In genomic region chr3:129026728-129027543, GRCh38 we compare ENCODE assay signal across 1 cellular context.
A peak's percentile ranks its signal among the peaks of the same experiment; 100 is the strongest.
TF ChIP-seq lines count a peak whose summit lies in the region.

No MANE protein-coding gene starts in this region.

TF ChIP-seq in GM12878, 131 proteins besides CTCF, POLR2A, EP300 and RAD21 (continued from another document and continues in another):
- TF ChIP-seq STAT3 (IDR thresholded peaks at IDR 0.05; ENCODE audit: low read depth, low read length) (no peak), CBX5 (IDR thresholded peaks at IDR 0.05; ENCODE audit: low read depth) (no peak), NBN (IDR thresholded peaks at IDR 0.05) (0 out of 2 replicates have a peak, but pooled peaks have one; percentile 30), E2F4 (IDR thresholded peaks at IDR 0.05; ENCODE audit: low read depth, low read length) (no peak), MEF2B (IDR thresholded peaks at IDR 0.05; ENCODE audit: partially characterized antibody, poor library complexity, severe bottlenecking) (peak; percentile 18), KAT2A (conservative IDR thresholded peaks at IDR 0.05; ENCODE audit: control insufficient read depth, low read depth, low read length) (no peak), IRF3 (IDR thresholded peaks at IDR 0.05) (0 out of 2 replicates have a peak, but pooled peaks have one; percentile 63), SPI1 (IDR thresholded peaks at IDR 0.05; ENCODE audit: borderline replicate concordance, insufficient read depth, low read depth, low read length) (no peak), USF2 (IDR thresholded peaks at IDR 0.05; ENCODE audit: borderline replicate concordance, low read depth, low read length) (no peak), PML (IDR thresholded peaks at IDR 0.05; ENCODE audit: low read length) (no peak), HSF1 (IDR thresholded peaks at IDR 0.05; ENCODE audit: low read depth, low read length) (no peak), USF1 (IDR thresholded peaks at IDR 0.05; ENCODE audit: borderline replicate concordance, extremely low read length, insufficient read depth, low read depth, low read length) (no peak), GATAD2B (conservative IDR thresholded peaks at IDR 0.05; ENCODE audit: low read depth) (peak; percentile 76), RELB (IDR thresholded peaks at IDR 0.05; ENCODE audit: low read depth) (peak; percentile 31; the same call in 1 of the 2 replicates), MXI1 (IDR thresholded peaks at IDR 0.05; ENCODE audit: low read depth, low read length) (peak; percentile 23; the same call in 1 of the 2 replicates), ETV6 (conservative IDR thresholded peaks at IDR 0.05 in 1 of 2, IDR thresholded peaks at IDR 0.05 in 1 of 2; ENCODE audit: borderline replicate concordance in 1 of 2, low read depth in 1 of 2) (no peak), ZBED1 (IDR thresholded peaks at IDR 0.05; ENCODE audit: borderline replicate concordance) (no peak), MTA2 (IDR thresholded peaks at IDR 0.05; ENCODE audit: low read depth) (no peak), BMI1 (IDR thresholded peaks at IDR 0.05; ENCODE audit: borderline replicate concordance) (no peak), SUZ12 (IDR thresholded peaks at IDR 0.05; ENCODE audit: unreplicated experiment) (no peak), SREBF2 (IDR thresholded peaks at IDR 0.05; ENCODE audit: low read length) (no peak), MYB (IDR thresholded peaks at IDR 0.05; ENCODE audit: borderline replicate concordance, low read depth, low read length) (no peak), PKNOX1 (IDR thresholded peaks at IDR 0.05) (peak; percentile 26; the same call in 1 of the 2 replicates), CUX1 (IDR thresholded peaks at IDR 0.05; ENCODE audit: insufficient replicate concordance, low read depth, low read length) (no peak), SKIL (IDR thresholded peaks at IDR 0.05; ENCODE audit: low read depth, poor library complexity, severe bottlenecking) (no peak), SMAD5 (IDR thresholded peaks at IDR 0.05; ENCODE audit: low read depth) (no peak), TBL1XR1 (IDR thresholded peaks at IDR 0.05; ENCODE audit: low read depth, low read length) (no peak; the same call in 1 of the 2 replicates), HDAC2 (IDR thresholded peaks at IDR 0.05) (no peak), GABPA (IDR thresholded peaks at IDR 0.05; ENCODE audit: low read depth) (no peak), YBX1 (IDR thresholded peaks at IDR 0.05) (no peak), SIX5 (IDR thresholded peaks at IDR 0.05; ENCODE audit: low read depth, low read length, severe bottlenecking) (no peak), POU2F2 (IDR thresholded peaks at IDR 0.05; ENCODE audit: borderline replicate concordance, low read depth, low read length) (peak; percentile 45; the same call in 1 of the 3 replicates), RFX5 (IDR thresholded peaks at IDR 0.05; ENCODE audit: low read depth, low read length) (peak; percentile 93), BRCA1 (IDR thresholded peaks at IDR 0.05; ENCODE audit: low read depth, low read length) (no peak), BACH1 (IDR thresholded peaks at IDR 0.05; ENCODE audit: borderline replicate concordance) (peak; percentile 19; the same call in 1 of the 2 replicates), CBFB (IDR thresholded peaks at IDR 0.05; ENCODE audit: low read depth) (no peak), ZNF207 (IDR thresholded peaks at IDR 0.05; ENCODE audit: borderline replicate concordance) (peak; percentile 67; the same call in 1 of the 2 replicates), JUNB (IDR thresholded peaks at IDR 0.05) (no peak), CBX3 (IDR thresholded peaks at IDR 0.05; ENCODE audit: borderline replicate concordance, low read depth) (no peak), FOXK2 (IDR thresholded peaks at IDR 0.05) (no peak), CHD4 (IDR thresholded peaks at IDR 0.05) (no peak), KLF5 (IDR thresholded peaks at IDR 0.05; ENCODE audit: partially characterized antibody) (no peak), SP1 (IDR thresholded peaks at IDR 0.05; ENCODE audit: low read depth, low read length) (peak; percentile 79), NR2C2 (IDR thresholded peaks at IDR 0.05; ENCODE audit: borderline replicate concordance, control insufficient read depth, insufficient read length, low read depth) (no peak), SIN3A (IDR thresholded peaks at IDR 0.05; ENCODE audit: low read depth, low read length) (no peak), POLR2AphosphoS2 (IDR thresholded peaks at IDR 0.05; ENCODE audit: low read depth, low read length) (0 out of 2 replicates have a peak, but pooled peaks have one; percentile 52), IKZF2 (IDR thresholded peaks at IDR 0.05) (no peak), SREBF1 (IDR thresholded peaks at IDR 0.05; ENCODE audit: low read length) (no peak), TCF12 (IDR thresholded peaks at IDR 0.05; ENCODE audit: low read depth, low read length) (no peak)
